In genomic region chr3:159818399-159818798, GRCh38 we compare ENCODE assay signal across 1 cellular context.
TF ChIP-seq lines count a peak whose summit lies in the region.

No MANE protein-coding gene starts in this region.

TF ChIP-seq in GM23338, 12 proteins besides CTCF, POLR2A, EP300 and RAD21 (continued from another document):
- no peak for TF ChIP-seq ZNF462 (CRISPR knock-in tag; IDR thresholded peaks at IDR 0.05)
- TF ChIP-seq ZNF114 (CRISPR knock-in tag; IDR thresholded peaks at IDR 0.05): no peak
- no peak for TF ChIP-seq ZNF331 (CRISPR knock-in tag; IDR thresholded peaks at IDR 0.05; ENCODE audit: low read depth)
- no peak for TF ChIP-seq POLR2AphosphoS5 (IDR thresholded peaks at IDR 0.05; ENCODE audit: low read depth)
- no peak for TF ChIP-seq EZH2 (IDR thresholded peaks at IDR 0.05; ENCODE audit: low read depth, unreplicated experiment)
- TF ChIP-seq NANOG (IDR thresholded peaks at IDR 0.05; ENCODE audit: borderline replicate concordance): no peak
- TF ChIP-seq JUNB (IDR thresholded peaks at IDR 0.05; ENCODE audit: unreplicated experiment): no peak
